ENCODE assay signal across 27 cellular contexts in genomic region chr1:21024918-21025317, GRCh38.
DNase-seq lines count a peak whose midpoint lies in the region; ATAC-seq, FAIRE-seq and TF ChIP-seq lines count a peak whose summit lies in the region.
"Had no signal": no experiment of that assay in that cellular context is flagged by ENCODE, and none has a peak within 500 bp of the region (broad histone marks: within the 10 kb centered on the region; RNA-seq: fewer than 3 reads in every experiment).

No MANE protein-coding gene starts in this region.

- DNase-seq in A549 (ENCODE audit: low read depth in 1 of 2, low spot score in 1 of 2): no peak
- peak; percentile 90 for DNase-seq in NCI-H82 (lab: John Stamatoyannopoulos, UW)
- DNase-seq in endodermal cell: no peak
- no peak for DNase-seq in nucleus accumbens (lab: John Stamatoyannopoulos, UW)
- DNase-seq in NCI-H128 (lab: John Stamatoyannopoulos, UW; ENCODE audit: unreplicated experiment): no peak
- DNase-seq in T-helper 9 cell: no peak
- DNase-seq: activated B cell treated with CpG ODN at 0.5 μM for 24 hours; activated CD4-positive, alpha-beta T cell treated with anti-CD3 and anti-CD28 coated beads, Interleukin-2, amount 50 U/mL, for 48 hours; activated effector memory CD4-positive, alpha-beta T cell treated with anti-CD3 and anti-CD28 coated beads, Interleukin-2, amount 50 U/mL, for 16 hours; adrenal gland; effector CD8-positive, alpha-beta T cell; HCEC 1CT; islet precursor cell; NCI-H2081; NCI-H345; stimulated activated CD8-positive, alpha-beta memory T cell treated with anti-CD3 and anti-CD28 coated beads, Interleukin-4, amount 100 ng/mL, for 48 hours; stomach; T1000; upper lobe of left lung had no signal

- H3K36me3 ChIP-seq in endodermal cell (ENCODE audit: control insufficient read depth, insufficient read depth, low read length) (peaks cover 18% of the 10 kb centered on the region), parathyroid adenoma (ENCODE audit: control insufficient read depth, insufficient read depth, low read length) (no peaks in the 10 kb centered on the region)
- H3K36me3 ChIP-seq: adrenal gland, esophagus muscularis mucosa, neural progenitor cell, stomach, upper lobe of left lung had no signal

- H3K9me3 Mint-ChIP-seq in endodermal cell: peaks cover 11% of the 10 kb centered on the region
- H3K9me3 Mint-ChIP-seq: activated B cell treated with CpG ODN at 0.5 μM for 24 hours had no signal

- ATAC-seq in A549: no peak
- ATAC-seq in HG02678 (IDR thresholded peaks at IDR 0.05; ENCODE audit: unreplicated experiment): no peak
- ATAC-seq: GM12878 had no signal

- H3K4me1 Mint-ChIP-seq in endodermal cell: peaks cover 17% of the 10 kb centered on the region
- H3K4me1 Mint-ChIP-seq: neural progenitor cell had no signal

- H3K4me1 ChIP-seq in A549: peaks cover 57% of the 10 kb centered on the region
- H3K4me1 ChIP-seq in endodermal cell (ENCODE audit: control insufficient read depth, insufficient read depth, low read length): no peaks in the 10 kb centered on the region
- peaks cover 7% of the 10 kb centered on the region for H3K4me1 ChIP-seq in parathyroid adenoma
- H3K4me1 ChIP-seq: neural progenitor cell had no signal

- WGBS in A549 (ENCODE audit: missing lambda C conversion rate): 91% methylated on average over 4 of the region's 4 CpGs
- WGBS in endodermal cell (ENCODE audit: insufficient coverage in 1 of 2, insufficient read length in 1 of 2), 2 experiments: 83 to 89% methylated on average over 3 to 4 of the region's 4 CpGs

- H3K27me3 ChIP-seq in endodermal cell (ENCODE audit: control insufficient read depth, insufficient read depth, low read length, poor library complexity, severe bottlenecking) (no peaks in the 10 kb centered on the region), parathyroid adenoma (ENCODE audit: control insufficient read depth, insufficient read depth, low read length) (no peaks in the 10 kb centered on the region)
- H3K27me3 ChIP-seq: adrenal gland; BLaER1 treated with 17β-estradiol and CSF1 and Interleukin-3, amounts not matched to agents 10 nM and 100 nM; esophagus muscularis mucosa; neural progenitor cell; stomach; upper lobe of left lung had no signal

- H3K4me3 Mint-ChIP-seq in endodermal cell: no peak overlapping the region
- H3K4me3 Mint-ChIP-seq: activated B cell treated with CpG ODN at 0.5 μM for 24 hours, neural progenitor cell had no signal

- H3K9me3 ChIP-seq in A549 (no peaks in the 10 kb centered on the region), endodermal cell (ENCODE audit: control insufficient read depth, low read length) (peaks cover 12% of the 10 kb centered on the region), parathyroid adenoma (ENCODE audit: control insufficient read depth, low read length) (no peaks in the 10 kb centered on the region)
- H3K9me3 ChIP-seq: adrenal gland, esophagus muscularis mucosa, stomach, upper lobe of left lung had no signal

- no peak for TF ChIP-seq POLR2A in A549 (IDR thresholded peaks at IDR 0.05; ENCODE audit: low read length)

- H3K79me2 ChIP-seq in parathyroid adenoma: no peaks in the 10 kb centered on the region

- H3K27me3 Mint-ChIP-seq in endodermal cell (ENCODE audit: insufficient read depth): no peaks in the 10 kb centered on the region
- H3K27me3 Mint-ChIP-seq: activated B cell treated with CpG ODN at 0.5 μM for 24 hours, progenitor cell of endocrine pancreas had no signal

- H3K27ac ChIP-seq in A549 (peak overlapping the region; percentile 32 to 61; a peak in 5 of 6 replicates), endodermal cell (ENCODE audit: low read depth, low read length) (no peak overlapping the region), parathyroid adenoma (no peak overlapping the region)
- H3K27ac ChIP-seq: BLaER1 treated with 17β-estradiol and CSF1 and Interleukin-3, amounts not matched to agents 10 nM and 100 nM; esophagus muscularis mucosa; neural progenitor cell; stomach; upper lobe of left lung had no signal

- TF ChIP-seq RAD21 in A549 (conservative IDR thresholded peaks at IDR 0.05 in 1 of 2, IDR thresholded peaks at IDR 0.05 in 1 of 2): no peak

- H3K4me3 ChIP-seq in A549 (no peak overlapping the region), endodermal cell (ENCODE audit: low read length) (peak overlapping the region; percentile 38), parathyroid adenoma (ENCODE audit: low read depth, low read length) (peak overlapping the region; percentile 24)
- H3K4me3 ChIP-seq: adrenal gland; BLaER1 treated with 17β-estradiol and CSF1 and Interleukin-3, amounts not matched to agents 10 nM and 100 nM; esophagus muscularis mucosa; GM12878; neural progenitor cell; stomach; upper lobe of left lung had no signal

- TF ChIP-seq EP300 in A549 (IDR thresholded peaks at IDR 0.05): no peak

- H3K36me3 Mint-ChIP-seq in endodermal cell (ENCODE audit: low read depth): peaks cover 29% of the 10 kb centered on the region

- no peak for TF ChIP-seq CTCF in A549 (IDR thresholded peaks at IDR 0.05)
- TF ChIP-seq CTCF in endodermal cell (conservative IDR thresholded peaks at IDR 0.05): no peak
- TF ChIP-seq CTCF in parathyroid adenoma (IDR thresholded peaks at IDR 0.05): no peak

- POLR2A ChIA-PET in A549 (lab: Yijun Ruan, JAX): no interaction called here

- H2AFZ ChIP-seq in parathyroid adenoma: no peak overlapping the region
- H2AFZ ChIP-seq: neural progenitor cell had no signal

- CTCF ChIA-PET in A549 (lab: Yijun Ruan, JAX): no interaction called here

- H3K9ac ChIP-seq in endodermal cell (ENCODE audit: extremely low read depth, low read length, poor library complexity, severe bottlenecking) (no peak overlapping the region), parathyroid adenoma (no peak overlapping the region)
- H3K9ac ChIP-seq: BLaER1 treated with 17β-estradiol and CSF1 and Interleukin-3, amounts not matched to agents 10 nM and 100 nM; neural progenitor cell had no signal

- H3K27ac Mint-ChIP-seq in endodermal cell: peak overlapping the region; percentile 27
- H3K27ac Mint-ChIP-seq: activated B cell treated with CpG ODN at 0.5 μM for 24 hours, neural progenitor cell, progenitor cell of endocrine pancreas had no signal

- H3K4me2 ChIP-seq in A549 (0 out of 3 replicates have a peak overlapping the region, but pooled peaks have one; percentile 2), parathyroid adenoma (ENCODE audit: low read length) (peak overlapping the region; percentile 47)
- H3K4me2 ChIP-seq: BLaER1 treated with 17β-estradiol and CSF1 and Interleukin-3, amounts not matched to agents 10 nM and 100 nM; neural progenitor cell had no signal

- FAIRE-seq in A549 (lab: Jason Lieb, UNC): no peak
- FAIRE-seq: frontal cortex, GM12878 had no signal

TF ChIP-seq in A549, 52 proteins besides CTCF, POLR2A, EP300 and RAD21 (continues in another document):
- no peak for TF ChIP-seq EHMT2 (IDR thresholded peaks at IDR 0.05; ENCODE audit: low read depth)
- no peak for TF ChIP-seq CHD4 (IDR thresholded peaks at IDR 0.05; ENCODE audit: borderline replicate concordance)
- no peak for TF ChIP-seq REST (IDR thresholded peaks at IDR 0.05)
- TF ChIP-seq BHLHE40 (IDR thresholded peaks at IDR 0.05; ENCODE audit: low read depth, low read length): no peak
- TF ChIP-seq JUNB (IDR thresholded peaks at IDR 0.05): no peak
- TF ChIP-seq, protein P1, sequence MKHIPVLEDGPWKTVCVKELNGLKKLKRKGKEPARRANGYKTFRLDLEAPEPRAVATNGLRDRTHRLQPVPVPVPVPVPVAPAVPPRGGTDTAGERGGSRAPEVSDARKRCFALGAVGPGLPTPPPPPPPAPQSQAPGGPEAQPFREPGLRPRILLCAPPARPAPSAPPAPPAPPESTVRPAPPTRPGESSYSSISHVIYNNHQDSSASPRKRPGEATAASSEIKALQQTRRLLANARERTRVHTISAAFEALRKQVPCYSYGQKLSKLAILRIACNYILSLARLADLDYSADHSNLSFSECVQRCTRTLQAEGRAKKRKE (CRISPR knock-in tag; IDR thresholded peaks at IDR 0.05; ENCODE audit: low read depth): no peak
- no peak for TF ChIP-seq KDM5A (IDR thresholded peaks at IDR 0.05)
- TF ChIP-seq SMC3 (IDR thresholded peaks at IDR 0.05): no peak
- TF ChIP-seq ZC3H11A (IDR thresholded peaks at IDR 0.05): no peak
- no peak for TF ChIP-seq NR3C1 (IDR thresholded peaks at IDR 0.05)
- no peak for TF ChIP-seq MAX (IDR thresholded peaks at IDR 0.05)

Comparison
In these comparisons a context has a peak if more than half of its experiments do, and no peak if none do; other contexts are left out.
1. H3K27ac ChIP-seq: peak in A549 (2 of 2); none in endodermal cell (single experiment) and parathyroid adenoma (single experiment).